ENCODE assay signal across 29 cellular contexts in the genomic region with DNA sequence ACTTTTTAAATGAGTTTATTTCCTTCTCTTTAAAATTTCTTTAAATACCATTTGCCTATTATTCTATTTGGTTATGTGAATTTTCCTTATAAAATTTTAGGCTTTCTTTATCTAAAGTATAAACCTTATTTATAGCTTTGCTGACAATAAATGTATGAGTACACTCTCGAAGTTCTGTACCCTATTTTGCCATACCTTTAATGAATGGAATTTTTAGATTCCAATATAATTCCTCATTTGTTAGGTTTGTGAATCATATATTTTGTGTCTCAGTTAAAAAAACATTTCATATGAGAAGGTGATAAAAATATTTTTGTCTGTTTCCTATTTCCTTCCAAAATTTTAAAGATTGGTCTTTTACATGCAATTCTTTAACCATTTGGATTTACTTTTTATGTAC.
"Had no signal": no experiment of that assay in that cellular context is flagged by ENCODE, and none has a peak within 500 bp of the region (broad histone marks: within the 10 kb centered on the region; RNA-seq: fewer than 3 reads in every experiment).

No MANE protein-coding gene starts in this region.

- H3K36me3 Mint-ChIP-seq: natural killer cell treated with Interleukin-12 subunit alpha and Interleukin-12 subunit beta and Interleukin-15 and Interleukin-18, amount 100 ng/mL, for 72 hours; stimulated activated effector memory CD8-positive, alpha-beta T cell treated with anti-CD3 and anti-CD28 coated beads, Interleukin-12 subunit alpha, Interleukin-12 subunit beta, amount 100 ng/mL, for 72 hours; stimulated activated naive B cell treated with anti-CD40 and anti-IgM and Interleukin-4, amounts not matched to agents 10 μg/mL and 1 μg/mL and 100 μg/mL, for 72 hours had no signal

- H3K27me3 Mint-ChIP-seq: natural killer cell treated with Interleukin-12 subunit alpha and Interleukin-12 subunit beta and Interleukin-15 and Interleukin-18, amount 100 ng/mL, for 72 hours; progenitor cell of endocrine pancreas; stimulated activated naive B cell treated with anti-CD40 and anti-IgM and Interleukin-4, amounts not matched to agents 10 μg/mL and 1 μg/mL and 100 μg/mL, for 72 hours; stimulated activated naive CD8-positive, alpha-beta T cell treated with anti-CD3 and anti-CD28 coated beads, Interleukin-15, Interleukin-2, amounts not matched to agents 100 ng/mL and 50 ng/mL, for 24 hours had no signal

- H3K27me3 ChIP-seq: neutrophil, right lobe of liver, sigmoid colon, stomach, thyroid gland, tibial nerve, upper lobe of left lung, vagina had no signal

- H3K9me3 Mint-ChIP-seq: nephron progenitor cell had no signal

- H3K9me3 ChIP-seq: neutrophil, psoas muscle, right lobe of liver, sigmoid colon, stomach, thoracic aorta, thyroid gland, tibial nerve, upper lobe of left lung, vagina had no signal

- FAIRE-seq: small intestine, urothelium cell line had no signal

- H3K4me1 Mint-ChIP-seq: nephron progenitor cell; neural crest cell; stimulated activated effector memory CD8-positive, alpha-beta T cell treated with anti-CD3 and anti-CD28 coated beads, Interleukin-12 subunit alpha, Interleukin-12 subunit beta, amount 100 ng/mL, for 72 hours; stimulated activated naive B cell treated with anti-CD40 and anti-IgM and Interleukin-4, amounts not matched to agents 10 μg/mL and 1 μg/mL and 100 μg/mL, for 72 hours had no signal

- H3K27ac Mint-ChIP-seq: natural killer cell treated with Interleukin-12 subunit alpha and Interleukin-12 subunit beta and Interleukin-15 and Interleukin-18, amount 100 ng/mL, for 72 hours; nephron progenitor cell; progenitor cell of endocrine pancreas; stimulated activated effector memory CD8-positive, alpha-beta T cell treated with anti-CD3 and anti-CD28 coated beads, Interleukin-12 subunit alpha, Interleukin-12 subunit beta, amount 100 ng/mL, for 72 hours; stimulated activated naive B cell treated with anti-CD40 and anti-IgM and Interleukin-4, amounts not matched to agents 10 μg/mL and 1 μg/mL and 100 μg/mL, for 72 hours; stimulated activated naive CD8-positive, alpha-beta T cell treated with anti-CD3 and anti-CD28 coated beads, Interleukin-15, Interleukin-2, amounts not matched to agents 100 ng/mL and 50 ng/mL, for 24 hours had no signal

- H3K4me3 ChIP-seq: psoas muscle, right lobe of liver, sigmoid colon, stomach, thoracic aorta, thyroid gland, tibial nerve, upper lobe of left lung, vagina had no signal

- H3K27ac ChIP-seq: neutrophil, parathyroid adenoma, psoas muscle, right lobe of liver, sigmoid colon, stomach, thoracic aorta, thyroid gland, tibial nerve, upper lobe of left lung, vagina had no signal

- H3K36me3 ChIP-seq: neutrophil, right lobe of liver, sigmoid colon, stomach, thoracic aorta, thyroid gland, tibial nerve, upper lobe of left lung, vagina had no signal

- DNase-seq: nephron progenitor cell; nucleus accumbens; posterior cingulate gyrus; psoas muscle; right cardiac atrium; right lobe of liver; sigmoid colon; small intestine; stimulated activated CD4-positive, alpha-beta T cell treated with anti-CD3 and anti-CD28 coated beads, Interleukin-15, amount 100 ng/mL, for 24 hours; stimulated activated CD4-positive, alpha-beta T cell treated with anti-CD3 and anti-CD28 coated beads, Interleukin-2, amount 100 ng/mL, for 24 hours; stimulated activated CD4-positive, alpha-beta T cell treated with anti-CD3 and anti-CD28 coated beads, Interleukin-2, amount 100 ng/mL, for 48 hours; stimulated activated CD4-positive, alpha-beta T cell treated with anti-CD3 and anti-CD28 coated beads, Interleukin-4, amount 100 ng/mL, for 24 hours; stimulated activated naive B cell treated with anti-CD40 and anti-IgM and Interleukin-4, amounts not matched to agents 10 μg/mL and 1 μg/mL and 100 μg/mL, for 72 hours; stimulated activated naive CD4-positive, alpha-beta T cell treated with Interleukin-2 at 50 U/mL for 16 hours; stomach; thyroid gland; trophoblast cell; upper lobe of left lung had no signal

- ATAC-seq: natural killer cell treated with Interleukin-12 subunit alpha and Interleukin-12 subunit beta and Interleukin-15 and Interleukin-18, amount 100 ng/mL, for 72 hours; psoas muscle; right cardiac atrium; right lobe of liver; stimulated activated effector memory CD8-positive, alpha-beta T cell treated with anti-CD3 and anti-CD28 coated beads, Interleukin-12 subunit alpha, Interleukin-12 subunit beta, amount 100 ng/mL, for 72 hours; stimulated activated naive B cell treated with anti-CD40 and anti-IgM and Interleukin-4, amounts not matched to agents 10 μg/mL and 1 μg/mL and 100 μg/mL, for 72 hours had no signal

- H3K4me3 Mint-ChIP-seq: natural killer cell treated with Interleukin-12 subunit alpha and Interleukin-12 subunit beta and Interleukin-15 and Interleukin-18, amount 100 ng/mL, for 72 hours; nephron progenitor cell; neural crest cell; stimulated activated effector memory CD8-positive, alpha-beta T cell treated with anti-CD3 and anti-CD28 coated beads, Interleukin-12 subunit alpha, Interleukin-12 subunit beta, amount 100 ng/mL, for 72 hours; stimulated activated naive B cell treated with anti-CD40 and anti-IgM and Interleukin-4, amounts not matched to agents 10 μg/mL and 1 μg/mL and 100 μg/mL, for 72 hours; stimulated activated naive CD8-positive, alpha-beta T cell treated with anti-CD3 and anti-CD28 coated beads, Interleukin-15, Interleukin-2, amounts not matched to agents 100 ng/mL and 50 ng/mL, for 24 hours had no signal

- H3K4me1 ChIP-seq: parathyroid adenoma, psoas muscle, right lobe of liver, sigmoid colon, stomach, thyroid gland, tibial nerve, upper lobe of left lung, vagina had no signal
